ENCODE assay signal across 8 cellular contexts in genomic region chr14:56490379-56490778, GRCh38.
A peak's percentile ranks its signal among the peaks of the same experiment; 100 is the strongest.
DNase-seq lines count a peak whose midpoint lies in the region; ATAC-seq and TF ChIP-seq lines count a peak whose summit lies in the region.

No MANE protein-coding gene starts in this region.

- no peaks in the 10 kb centered on the region for H3F3A ChIP-seq in PC-9 (ENCODE audit: insufficient read depth, low read depth)

- CTCF ChIA-PET in CD4-positive, alpha-beta memory T cell (lab: Charles Lee; ENCODE audit: partially characterized antibody): interaction anchor here (0.7 to 5.3 kb wide), 32 partner anchors 10 to 1046 kb away, joined by 3 to 49 read pairs (median 5); partner anchors contain the start of gene TMEM260
- CTCF ChIA-PET in PC-9 (lab: Charles Lee): interaction anchor here (0.6 to 1.0 kb wide), 2 partner anchors 145 to 899 kb away, joined by 3 read pairs; no protein-coding TSS in a partner anchor

- peak; percentile 71 for TF ChIP-seq CTCF in PC-9 (conservative IDR thresholded peaks at IDR 0.05)
- peak; percentile 43 to 57 (median 50) for TF ChIP-seq CTCF in esophagus muscularis mucosa (IDR thresholded peaks at IDR 0.05)

- intact Hi-C loops in CD4-positive, alpha-beta memory T cell (cut with micrococcal nuclease): loop anchor here (2.0 kb wide), 1 partner anchor 714 kb away; no protein-coding TSS in a partner anchor
- intact Hi-C loops in PC-9 (cut with micrococcal nuclease; ENCODE audit: unreplicated experiment): loop anchor here (2.0 to 10.0 kb wide), 2 partner anchors 886 to 1584 kb away; no protein-coding TSS in a partner anchor
- intact Hi-C loops in esophagus muscularis mucosa (cut with DNase I): loop anchor here (2.0 kb wide), 1 partner anchor 826 kb away; no protein-coding TSS in a partner anchor

- peaks cover 0 to 1% of the 10 kb centered on the region in 2 donors for H3K27me3 Mint-ChIP-seq in CD4-positive, alpha-beta memory T cell

- no peaks in the 10 kb centered on the region for H3K79me2 ChIP-seq in PC-9 (ENCODE audit: low read depth)

- no peak overlapping the region for H3K27ac ChIP-seq in CD4-positive, alpha-beta memory T cell (ENCODE audit: low read depth, low read length)
- no peak overlapping the region for H3K27ac ChIP-seq in PC-9
- no peak overlapping the region for H3K27ac ChIP-seq in esophagus muscularis mucosa (replicated peaks in 1 of 4)

- peak; percentile 46 for TF ChIP-seq RAD21 in Ishikawa (IDR thresholded peaks at IDR 0.05; ENCODE audit: low read depth)

- 15% methylated on average over 3 of the region's 3 CpGs for WGBS in esophagus muscularis mucosa

- H3K36me3 ChIP-seq in CD4-positive, alpha-beta memory T cell (ENCODE audit: insufficient read depth, low read length): no peaks in the 10 kb centered on the region
- H3K36me3 ChIP-seq in PC-9 (ENCODE audit: low read depth) (no peaks in the 10 kb centered on the region), esophagus muscularis mucosa (no peaks in the 10 kb centered on the region)

- no peaks in the 10 kb centered on the region for H4K20me1 ChIP-seq in PC-9 (ENCODE audit: insufficient read depth)

- TF ChIP-seq EP300 in Ishikawa (IDR thresholded peaks at IDR 0.05; ENCODE audit: borderline replicate concordance) (no peak), esophagus muscularis mucosa (IDR thresholded peaks at IDR 0.05) (no peak)

- peaks cover 6% of the 10 kb centered on the region for H3K4me1 ChIP-seq in CD4-positive, alpha-beta memory T cell (ENCODE audit: insufficient read depth, low read length)
- no peaks in the 10 kb centered on the region for H3K4me1 ChIP-seq in PC-9 (replicated peaks; ENCODE audit: insufficient read depth)
- peaks cover 0 to 6% (median 6%) of the 10 kb centered on the region in 4 donors for H3K4me1 ChIP-seq in esophagus muscularis mucosa

- no peak overlapping the region for H3K4me3 Mint-ChIP-seq in CD4-positive, alpha-beta memory T cell

- no peaks in the 10 kb centered on the region for H3K36me3 Mint-ChIP-seq in CD4-positive, alpha-beta memory T cell

- ATAC-seq in GM21723 (IDR thresholded peaks at IDR 0.05; ENCODE audit: unreplicated experiment): no peak

- no peak overlapping the region for H2AFZ ChIP-seq in PC-9

- no peak overlapping the region for H3K4me2 ChIP-seq in PC-9

- TF ChIP-seq POLR2A in esophagus muscularis mucosa (IDR thresholded peaks at IDR 0.05; ENCODE audit: low read depth): no peak

- no peak overlapping the region for H3K4me3 ChIP-seq in CD4-positive, alpha-beta memory T cell (ENCODE audit: low read length in 2 of 2)
- H3K4me3 ChIP-seq in PC-9 (no peak overlapping the region), esophagus muscularis mucosa (no peak overlapping the region)

- no peaks in the 10 kb centered on the region for H3K9me3 Mint-ChIP-seq in CD4-positive, alpha-beta memory T cell

- H3K9me2 ChIP-seq in PC-9 (ENCODE audit: insufficient read depth): no peaks in the 10 kb centered on the region

- no peak overlapping the region for H3K27ac Mint-ChIP-seq in CD4-positive, alpha-beta memory T cell

- no peaks in the 10 kb centered on the region for H3K9me3 ChIP-seq in CD4-positive, alpha-beta memory T cell (ENCODE audit: control insufficient read depth in 1 of 2, low read length in 2 of 2)
- H3K9me3 ChIP-seq in PC-9 (ENCODE audit: insufficient read depth, low read depth) (no peaks in the 10 kb centered on the region), esophagus muscularis mucosa (no peaks in the 10 kb centered on the region)

- POLR2A ChIA-PET in CD4-positive, alpha-beta memory T cell (lab: Charles Lee; ENCODE audit: partially characterized antibody): interaction anchor here (0.6 kb wide), 1 partner anchor 1230 kb away, joined by 3 read pairs; no protein-coding TSS in a partner anchor
- POLR2A ChIA-PET in PC-9 (lab: Charles Lee; ENCODE audit: unreplicated experiment): no interaction called here

- H3K27me3 ChIP-seq in CD4-positive, alpha-beta memory T cell (ENCODE audit: insufficient read depth, low read length): no peaks in the 10 kb centered on the region
- H3K27me3 ChIP-seq in PC-9 (ENCODE audit: insufficient read depth, low read depth) (no peaks in the 10 kb centered on the region), esophagus muscularis mucosa (no peaks in the 10 kb centered on the region)

- peaks cover 4 to 6% (median 5%) of the 10 kb centered on the region in 4 donors for H3K4me1 Mint-ChIP-seq in CD4-positive, alpha-beta memory T cell

- DNase-seq in CD4-positive, alpha-beta memory T cell: peak in 4 of 5 donors; percentile 23 to 37 (median 30)
- DNase-seq in PC-9 (no peak), esophagus muscularis mucosa (ENCODE audit: extremely low spot score) (no peak), pons (ENCODE audit: low spot score) (peak; percentile 44), NCI-H446 treated with DMSO at 0.1 percent for 48 hours (lab: John Stamatoyannopoulos, UW) (no peak)
- no peak for DNase-seq in activated CD8-positive, alpha-beta memory T cell treated with anti-CD3 and anti-CD28 coated beads, Interleukin-2, amount 50 U/mL, for 48 hours

- no TSS peak for BruUV-seq in PC-9 (replicated peaks; lab: Mats Ljungman, UMichigan)

TF ChIP-seq in Ishikawa, 13 proteins besides CTCF, POLR2A, EP300 and RAD21:
- TF ChIP-seq CEBPB (IDR thresholded peaks at IDR 0.05) (no peak), ZBTB7A (IDR thresholded peaks at IDR 0.05; ENCODE audit: low read depth) (no peak), REST (IDR thresholded peaks at IDR 0.05; ENCODE audit: low read depth) (no peak)
TF ChIP-seq in Ishikawa: peak in this region for 0.

Comparison
In these comparisons a context has a peak if more than half of its experiments do, and no peak if none do; other contexts are left out.
1. DNase-seq: peak in CD4-positive, alpha-beta memory T cell (4 of 5) and pons (single experiment); none in PC-9 (0 of 2), esophagus muscularis mucosa (single experiment), NCI-H446 treated with DMSO at 0.1 percent for 48 hours (single experiment) and activated CD8-positive, alpha-beta memory T cell treated with anti-CD3 and anti-CD28 coated beads, Interleukin-2, amount 50 U/mL, for 48 hours (single experiment).